In the genomic region with DNA sequence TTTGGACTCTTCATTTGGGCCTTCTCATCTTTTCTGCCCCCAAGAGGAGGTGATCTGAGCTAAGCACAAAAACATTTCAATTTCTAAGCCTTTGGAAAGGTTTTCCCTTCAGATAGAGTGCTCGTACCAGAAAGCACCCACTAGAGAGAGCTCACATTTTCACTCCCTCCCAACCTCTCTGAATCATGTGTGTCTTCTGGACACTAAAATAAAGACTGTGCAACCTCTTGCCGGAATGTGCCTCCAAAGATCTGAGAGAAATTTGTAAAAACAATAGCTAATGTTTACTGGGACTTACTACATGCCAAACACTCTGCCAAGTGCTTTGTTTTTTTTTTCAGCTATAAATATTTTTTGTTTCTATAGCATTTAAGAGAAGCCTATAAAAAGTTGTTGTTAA, we compare ENCODE assay signal across 25 cellular contexts.
"Had no signal": no experiment of that assay in that cellular context is flagged by ENCODE, and none has a peak within 500 bp of the region (broad histone marks: within the 10 kb centered on the region; RNA-seq: fewer than 3 reads in every experiment).

No MANE protein-coding gene starts in this region.

- H3K27ac ChIP-seq: colonic mucosa, dorsolateral prefrontal cortex, pancreas, psoas muscle, right atrium auricular region, upper lobe of left lung, VCaP had no signal

- H3K9me3 ChIP-seq: colonic mucosa, gastrocnemius medialis, pancreas, psoas muscle, right atrium auricular region, SK-N-SH, upper lobe of left lung had no signal

- H3K27me3 ChIP-seq: colonic mucosa, gastrocnemius medialis, pancreas, right atrium auricular region, upper lobe of left lung had no signal

- H3K4me3 Mint-ChIP-seq: activated CD4-positive, alpha-beta T cell treated with anti-CD3 and anti-CD28 coated beads, Interleukin-2, amount 10 ng/mL, durations not matched to agents 7 days and 5 days; activated CD8-positive, alpha-beta memory T cell treated with anti-CD3 and anti-CD28 coated beads, Interleukin-2, amount 10 ng/mL, durations not matched to agents 7 days and 5 days; activated CD8-positive, alpha-beta T cell treated with anti-CD3 and anti-CD28 coated beads for 36 hours; activated naive CD4-positive, alpha-beta T cell treated with anti-CD3 and anti-CD28 coated beads, Interleukin-2, amount 10 ng/mL, durations not matched to agents 7 days and 5 days; brain; naive thymus-derived CD4-positive, alpha-beta T cell had no signal

- H3K4me2 ChIP-seq: SK-N-SH had no signal

- H3K27ac Mint-ChIP-seq: activated CD4-positive, alpha-beta T cell treated with anti-CD3 and anti-CD28 coated beads, Interleukin-2, amount 10 ng/mL, durations not matched to agents 7 days and 5 days; activated CD8-positive, alpha-beta memory T cell treated with anti-CD3 and anti-CD28 coated beads, Interleukin-2, amount 10 ng/mL, durations not matched to agents 7 days and 5 days; activated CD8-positive, alpha-beta T cell treated with anti-CD3 and anti-CD28 coated beads for 36 hours; activated naive CD4-positive, alpha-beta T cell treated with anti-CD3 and anti-CD28 coated beads, Interleukin-2, amount 10 ng/mL, durations not matched to agents 7 days and 5 days; naive thymus-derived CD4-positive, alpha-beta T cell had no signal

- DNase-seq: activated CD4-positive, alpha-beta T cell treated with anti-CD3 and anti-CD28 coated beads, Interleukin-2, amount 10 ng/mL, durations not matched to agents 7 days and 5 days; activated CD8-positive, alpha-beta memory T cell treated with anti-CD3 and anti-CD28 coated beads, Interleukin-2, amount 10 ng/mL, durations not matched to agents 7 days and 5 days; activated CD8-positive, alpha-beta T cell treated with anti-CD3 and anti-CD28 coated beads for 36 hours; activated effector memory CD4-positive, alpha-beta T cell treated with anti-CD3 and anti-CD28 coated beads, Interleukin-2, amount 50 U/mL, for 16 hours; activated naive CD4-positive, alpha-beta T cell treated with anti-CD3 and anti-CD28 coated beads, Interleukin-2, amount 10 ng/mL, durations not matched to agents 7 days and 5 days; activated T-cell treated with anti-CD3 and anti-CD28 coated beads for 4 hours; anterior cingulate cortex; central memory CD4-positive, alpha-beta T cell; colonic mucosa; dorsolateral prefrontal cortex; gastrocnemius medialis; head of caudate nucleus; islet precursor cell; left colon; naive thymus-derived CD4-positive, alpha-beta T cell; pancreas; psoas muscle; stimulated activated CD4-positive, alpha-beta T cell treated with anti-CD3 and anti-CD28 coated beads, Interleukin-12 subunit alpha, Interleukin-12 subunit beta, amount 100 ng/mL, for 4 hours; stimulated activated CD4-positive, alpha-beta T cell treated with anti-CD3 and anti-CD28 coated beads, Interleukin-4, amount 100 ng/mL, for 4 hours; stimulated activated naive CD8-positive, alpha-beta T cell treated with anti-CD3 and anti-CD28 coated beads, Interleukin-15, Interleukin-2, amounts not matched to agents 100 U/mL and 50 U/mL, for 24 hours; upper lobe of left lung had no signal

- H3K4me1 Mint-ChIP-seq: activated CD4-positive, alpha-beta T cell treated with anti-CD3 and anti-CD28 coated beads, Interleukin-2, amount 10 ng/mL, durations not matched to agents 7 days and 5 days; activated CD8-positive, alpha-beta memory T cell treated with anti-CD3 and anti-CD28 coated beads, Interleukin-2, amount 10 ng/mL, durations not matched to agents 7 days and 5 days; activated naive CD4-positive, alpha-beta T cell treated with anti-CD3 and anti-CD28 coated beads, Interleukin-2, amount 10 ng/mL, durations not matched to agents 7 days and 5 days; naive thymus-derived CD4-positive, alpha-beta T cell had no signal

- H3K4me3 ChIP-seq: colonic mucosa, dorsolateral prefrontal cortex, gastrocnemius medialis, pancreas, psoas muscle, right atrium auricular region, upper lobe of left lung had no signal

- FAIRE-seq: pancreas had no signal

- H3K4me1 ChIP-seq: colonic mucosa, pancreas, psoas muscle, right atrium auricular region had no signal

- H3K9me3 Mint-ChIP-seq: activated CD4-positive, alpha-beta T cell treated with anti-CD3 and anti-CD28 coated beads, Interleukin-2, amount 10 ng/mL, durations not matched to agents 7 days and 5 days; activated CD8-positive, alpha-beta T cell treated with anti-CD3 and anti-CD28 coated beads for 36 hours; activated naive CD4-positive, alpha-beta T cell treated with anti-CD3 and anti-CD28 coated beads, Interleukin-2, amount 10 ng/mL, durations not matched to agents 7 days and 5 days; brain had no signal

- H3K9ac ChIP-seq: SK-N-SH had no signal

- H3K36me3 ChIP-seq: colonic mucosa, gastrocnemius medialis, pancreas, right atrium auricular region, upper lobe of left lung had no signal

- H3K36me3 Mint-ChIP-seq: activated CD8-positive, alpha-beta memory T cell treated with anti-CD3 and anti-CD28 coated beads, Interleukin-2, amount 10 ng/mL, durations not matched to agents 7 days and 5 days; activated naive CD4-positive, alpha-beta T cell treated with anti-CD3 and anti-CD28 coated beads, Interleukin-2, amount 10 ng/mL, durations not matched to agents 7 days and 5 days; brain; naive thymus-derived CD4-positive, alpha-beta T cell had no signal
